Comparison of ENCODE assay signal across 5 cellular contexts in the genomic region with DNA sequence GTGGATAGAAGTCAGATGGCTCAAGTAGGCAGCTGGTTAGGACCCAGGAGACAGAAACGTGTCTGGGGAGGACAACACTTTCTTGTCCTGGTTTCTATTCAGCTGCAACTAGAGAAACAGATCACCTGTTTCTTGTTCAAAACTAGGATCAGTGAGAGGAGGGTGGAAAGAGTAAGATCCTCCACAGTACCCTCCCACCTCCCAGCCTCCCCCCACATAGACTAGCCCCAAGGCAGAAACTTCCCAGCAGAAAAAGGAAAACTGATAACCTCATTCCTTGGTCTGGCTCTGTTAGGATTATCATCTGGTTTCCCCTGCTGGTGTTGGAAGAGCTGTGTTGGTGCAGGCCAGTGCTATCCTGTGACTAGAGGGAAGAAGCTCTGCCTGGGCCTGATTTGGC. TPM values are rescaled to one million over a fixed set of nuclear protein-coding genes. Genes with fewer than 3 reads are reported as not detected.
"Had no signal": no experiment of that assay in that cellular context is flagged by ENCODE, and none has a peak within 500 bp of the region (broad histone marks: within the 10 kb centered on the region; RNA-seq: fewer than 3 reads in every experiment).

No MANE protein-coding gene starts in this region.

RNA-seq across cellular contexts. Expression of a gene that starts 50.2 kb away (rescaled TPM):
- total RNA-seq: colonic mucosa, dermis blood vessel endothelial cell, dermis microvascular lymphatic vessel endothelial cell, endodermal cell, frontal cortex had no signal
